Comparison of ENCODE assay signal across 1 cellular context in genomic region chr5:157265714-157266285, GRCh38.
TF ChIP-seq lines count a peak whose summit lies in the region.

Gene CYFIP2 (plus strand): TSS chr5:157266123. CDS start chr5:157285362, 19,239 bp downstream.

TF ChIP-seq in HepG2, 621 proteins besides CTCF, POLR2A, EP300 and RAD21 (continued from another document and continues in another):
- TF ChIP-seq, protein P1, sequence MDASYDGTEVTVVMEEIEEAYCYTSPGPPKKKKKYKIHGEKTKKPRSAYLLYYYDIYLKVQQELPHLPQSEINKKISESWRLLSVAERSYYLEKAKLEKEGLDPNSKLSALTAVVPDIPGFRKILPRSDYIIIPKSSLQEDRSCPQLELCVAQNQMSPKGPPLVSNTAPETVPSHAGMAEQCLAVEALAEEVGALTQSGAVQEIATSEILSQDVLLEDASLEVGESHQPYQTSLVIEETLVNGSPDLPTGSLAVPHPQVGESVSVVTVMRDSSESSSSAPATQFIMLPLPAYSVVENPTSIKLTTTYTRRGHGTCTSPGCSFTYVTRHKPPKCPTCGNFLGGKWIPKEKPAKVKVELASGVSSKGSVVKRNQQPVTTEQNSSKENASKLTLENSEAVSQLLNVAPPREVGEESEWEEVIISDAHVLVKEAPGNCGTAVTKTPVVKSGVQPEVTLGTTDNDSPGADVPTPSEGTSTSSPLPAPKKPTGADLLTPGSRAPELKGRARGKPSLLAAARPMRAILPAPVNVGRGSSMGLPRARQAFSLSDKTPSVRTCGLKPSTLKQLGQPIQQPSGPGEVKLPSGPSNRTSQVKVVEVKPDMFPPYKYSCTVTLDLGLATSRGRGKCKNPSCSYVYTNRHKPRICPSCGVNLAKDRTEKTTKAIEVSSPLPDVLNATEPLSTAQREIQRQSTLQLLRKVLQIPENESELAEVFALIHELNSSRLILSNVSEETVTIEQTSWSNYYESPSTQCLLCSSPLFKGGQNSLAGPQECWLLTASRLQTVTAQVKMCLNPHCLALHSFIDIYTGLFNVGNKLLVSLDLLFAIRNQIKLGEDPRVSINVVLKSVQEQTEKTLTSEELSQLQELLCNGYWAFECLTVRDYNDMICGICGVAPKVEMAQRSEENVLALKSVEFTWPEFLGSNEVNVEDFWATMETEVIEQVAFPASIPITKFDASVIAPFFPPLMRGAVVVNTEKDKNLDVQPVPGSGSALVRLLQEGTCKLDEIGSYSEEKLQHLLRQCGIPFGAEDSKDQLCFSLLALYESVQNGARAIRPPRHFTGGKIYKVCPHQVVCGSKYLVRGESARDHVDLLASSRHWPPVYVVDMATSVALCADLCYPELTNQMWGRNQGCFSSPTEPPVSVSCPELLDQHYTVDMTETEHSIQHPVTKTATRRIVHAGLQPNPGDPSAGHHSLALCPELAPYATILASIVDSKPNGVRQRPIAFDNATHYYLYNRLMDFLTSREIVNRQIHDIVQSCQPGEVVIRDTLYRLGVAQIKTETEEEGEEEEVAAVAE (CRISPR knock-in tag; IDR thresholded peaks at IDR 0.05; ENCODE audit: borderline replicate concordance): no peak
- TF ChIP-seq ZNF264 (CRISPR knock-in tag; IDR thresholded peaks at IDR 0.05) (no peak), ZNF773 (CRISPR knock-in tag; IDR thresholded peaks at IDR 0.05; ENCODE audit: borderline replicate concordance) (peak; percentile 17; the same call in 1 of the 2 replicates), HDAC2 (CRISPR knock-in tag; IDR thresholded peaks at IDR 0.05) (no peak), ZNF263 (CRISPR knock-in tag; IDR thresholded peaks at IDR 0.05) (0 out of 2 replicates have a peak, but pooled peaks have one; percentile 13), ZFY (CRISPR knock-in tag; IDR thresholded peaks at IDR 0.05) (no peak; the same call in 1 of the 2 replicates), HNF1A (IDR thresholded peaks at IDR 0.05; ENCODE audit: low read depth) (no peak), HNF1A (CRISPR knock-in tag; IDR thresholded peaks at IDR 0.05; ENCODE audit: borderline replicate concordance) (no peak), NFKB2 (CRISPR knock-in tag; IDR thresholded peaks at IDR 0.05; ENCODE audit: borderline replicate concordance) (peak; percentile 72; the same call in 1 of the 2 replicates), FIP1L1 (IDR thresholded peaks at IDR 0.05; ENCODE audit: borderline replicate concordance, insufficient read depth, low read depth, low read length) (no peak), GATA4 (IDR thresholded peaks at IDR 0.05; ENCODE audit: borderline replicate concordance, low read depth) (no peak), ZNF430 (CRISPR knock-in tag; IDR thresholded peaks at IDR 0.05) (no peak), FOXM1 (CRISPR knock-in tag; IDR thresholded peaks at IDR 0.05) (no peak), JUNB (CRISPR knock-in tag; IDR thresholded peaks at IDR 0.05; ENCODE audit: borderline replicate concordance) (no peak), ATM (IDR thresholded peaks at IDR 0.05; ENCODE audit: borderline replicate concordance) (no peak), MZF1 (CRISPR knock-in tag; IDR thresholded peaks at IDR 0.05; ENCODE audit: borderline replicate concordance) (no peak), CREB1 (IDR thresholded peaks at IDR 0.05) (no peak), CREB1 (CRISPR knock-in tag; IDR thresholded peaks at IDR 0.05) (no peak), HOXA5 (CRISPR knock-in tag; IDR thresholded peaks at IDR 0.05) (peak; percentile 44), SAFB2 (CRISPR knock-in tag; IDR thresholded peaks at IDR 0.05; ENCODE audit: borderline replicate concordance, low read depth) (no peak), ZNF800 (CRISPR knock-in tag; IDR thresholded peaks at IDR 0.05) (no peak), ZNF598 (CRISPR knock-in tag; IDR thresholded peaks at IDR 0.05; ENCODE audit: borderline replicate concordance) (no peak), PAF1 (CRISPR knock-in tag; IDR thresholded peaks at IDR 0.05) (no peak)
- TF ChIP-seq, protein P2, sequence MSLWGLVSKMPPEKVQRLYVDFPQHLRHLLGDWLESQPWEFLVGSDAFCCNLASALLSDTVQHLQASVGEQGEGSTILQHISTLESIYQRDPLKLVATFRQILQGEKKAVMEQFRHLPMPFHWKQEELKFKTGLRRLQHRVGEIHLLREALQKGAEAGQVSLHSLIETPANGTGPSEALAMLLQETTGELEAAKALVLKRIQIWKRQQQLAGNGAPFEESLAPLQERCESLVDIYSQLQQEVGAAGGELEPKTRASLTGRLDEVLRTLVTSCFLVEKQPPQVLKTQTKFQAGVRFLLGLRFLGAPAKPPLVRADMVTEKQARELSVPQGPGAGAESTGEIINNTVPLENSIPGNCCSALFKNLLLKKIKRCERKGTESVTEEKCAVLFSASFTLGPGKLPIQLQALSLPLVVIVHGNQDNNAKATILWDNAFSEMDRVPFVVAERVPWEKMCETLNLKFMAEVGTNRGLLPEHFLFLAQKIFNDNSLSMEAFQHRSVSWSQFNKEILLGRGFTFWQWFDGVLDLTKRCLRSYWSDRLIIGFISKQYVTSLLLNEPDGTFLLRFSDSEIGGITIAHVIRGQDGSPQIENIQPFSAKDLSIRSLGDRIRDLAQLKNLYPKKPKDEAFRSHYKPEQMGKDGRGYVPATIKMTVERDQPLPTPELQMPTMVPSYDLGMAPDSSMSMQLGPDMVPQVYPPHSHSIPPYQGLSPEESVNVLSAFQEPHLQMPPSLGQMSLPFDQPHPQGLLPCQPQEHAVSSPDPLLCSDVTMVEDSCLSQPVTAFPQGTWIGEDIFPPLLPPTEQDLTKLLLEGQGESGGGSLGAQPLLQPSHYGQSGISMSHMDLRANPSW (CRISPR knock-in tag; IDR thresholded peaks at IDR 0.05; ENCODE audit: borderline replicate concordance): no peak
- TF ChIP-seq, protein P3, sequence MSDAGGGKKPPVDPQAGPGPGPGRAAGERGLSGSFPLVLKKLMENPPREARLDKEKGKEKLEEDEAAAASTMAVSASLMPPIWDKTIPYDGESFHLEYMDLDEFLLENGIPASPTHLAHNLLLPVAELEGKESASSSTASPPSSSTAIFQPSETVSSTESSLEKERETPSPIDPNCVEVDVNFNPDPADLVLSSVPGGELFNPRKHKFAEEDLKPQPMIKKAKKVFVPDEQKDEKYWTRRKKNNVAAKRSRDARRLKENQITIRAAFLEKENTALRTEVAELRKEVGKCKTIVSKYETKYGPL (CRISPR knock-in tag; IDR thresholded peaks at IDR 0.05): no peak
- TF ChIP-seq, protein P4, sequence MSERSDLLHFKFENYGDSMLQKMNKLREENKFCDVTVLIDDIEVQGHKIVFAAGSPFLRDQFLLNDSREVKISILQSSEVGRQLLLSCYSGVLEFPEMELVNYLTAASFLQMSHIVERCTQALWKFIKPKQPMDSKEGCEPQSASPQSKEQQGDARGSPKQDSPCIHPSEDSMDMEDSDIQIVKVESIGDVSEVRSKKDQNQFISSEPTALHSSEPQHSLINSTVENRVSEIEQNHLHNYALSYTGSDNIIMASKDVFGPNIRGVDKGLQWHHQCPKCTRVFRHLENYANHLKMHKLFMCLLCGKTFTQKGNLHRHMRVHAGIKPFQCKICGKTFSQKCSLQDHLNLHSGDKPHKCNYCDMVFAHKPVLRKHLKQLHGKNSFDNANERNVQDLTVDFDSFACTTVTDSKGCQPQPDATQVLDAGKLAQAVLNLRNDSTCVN (CRISPR knock-in tag; IDR thresholded peaks at IDR 0.05; ENCODE audit: borderline replicate concordance): no peak
- TF ChIP-seq, protein P5, sequence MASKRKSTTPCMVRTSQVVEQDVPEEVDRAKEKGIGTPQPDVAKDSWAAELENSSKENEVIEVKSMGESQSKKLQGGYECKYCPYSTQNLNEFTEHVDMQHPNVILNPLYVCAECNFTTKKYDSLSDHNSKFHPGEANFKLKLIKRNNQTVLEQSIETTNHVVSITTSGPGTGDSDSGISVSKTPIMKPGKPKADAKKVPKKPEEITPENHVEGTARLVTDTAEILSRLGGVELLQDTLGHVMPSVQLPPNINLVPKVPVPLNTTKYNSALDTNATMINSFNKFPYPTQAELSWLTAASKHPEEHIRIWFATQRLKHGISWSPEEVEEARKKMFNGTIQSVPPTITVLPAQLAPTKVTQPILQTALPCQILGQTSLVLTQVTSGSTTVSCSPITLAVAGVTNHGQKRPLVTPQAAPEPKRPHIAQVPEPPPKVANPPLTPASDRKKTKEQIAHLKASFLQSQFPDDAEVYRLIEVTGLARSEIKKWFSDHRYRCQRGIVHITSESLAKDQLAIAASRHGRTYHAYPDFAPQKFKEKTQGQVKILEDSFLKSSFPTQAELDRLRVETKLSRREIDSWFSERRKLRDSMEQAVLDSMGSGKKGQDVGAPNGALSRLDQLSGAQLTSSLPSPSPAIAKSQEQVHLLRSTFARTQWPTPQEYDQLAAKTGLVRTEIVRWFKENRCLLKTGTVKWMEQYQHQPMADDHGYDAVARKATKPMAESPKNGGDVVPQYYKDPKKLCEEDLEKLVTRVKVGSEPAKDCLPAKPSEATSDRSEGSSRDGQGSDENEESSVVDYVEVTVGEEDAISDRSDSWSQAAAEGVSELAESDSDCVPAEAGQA (IDR thresholded peaks at IDR 0.05; ENCODE audit: low read depth): no peak
- TF ChIP-seq, protein P5 (CRISPR knock-in tag; IDR thresholded peaks at IDR 0.05; ENCODE audit: borderline replicate concordance): 0 out of 2 replicates have a peak, but pooled peaks have one; percentile 57
- TF ChIP-seq, protein P6, sequence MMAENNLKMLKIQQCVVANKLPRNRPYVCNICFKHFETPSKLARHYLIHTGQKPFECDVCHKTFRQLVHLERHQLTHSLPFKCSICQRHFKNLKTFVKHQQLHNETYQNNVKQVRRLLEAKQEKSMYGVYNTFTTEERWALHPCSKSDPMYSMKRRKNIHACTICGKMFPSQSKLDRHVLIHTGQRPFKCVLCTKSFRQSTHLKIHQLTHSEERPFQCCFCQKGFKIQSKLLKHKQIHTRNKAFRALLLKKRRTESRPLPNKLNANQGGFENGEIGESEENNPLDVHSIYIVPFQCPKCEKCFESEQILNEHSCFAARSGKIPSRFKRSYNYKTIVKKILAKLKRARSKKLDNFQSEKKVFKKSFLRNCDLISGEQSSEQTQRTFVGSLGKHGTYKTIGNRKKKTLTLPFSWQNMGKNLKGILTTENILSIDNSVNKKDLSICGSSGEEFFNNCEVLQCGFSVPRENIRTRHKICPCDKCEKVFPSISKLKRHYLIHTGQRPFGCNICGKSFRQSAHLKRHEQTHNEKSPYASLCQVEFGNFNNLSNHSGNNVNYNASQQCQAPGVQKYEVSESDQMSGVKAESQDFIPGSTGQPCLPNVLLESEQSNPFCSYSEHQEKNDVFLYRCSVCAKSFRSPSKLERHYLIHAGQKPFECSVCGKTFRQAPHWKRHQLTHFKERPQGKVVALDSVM (CRISPR knock-in tag; IDR thresholded peaks at IDR 0.05): no peak
